Comparison of ENCODE assay signal across 22 cellular contexts in the genomic region with DNA sequence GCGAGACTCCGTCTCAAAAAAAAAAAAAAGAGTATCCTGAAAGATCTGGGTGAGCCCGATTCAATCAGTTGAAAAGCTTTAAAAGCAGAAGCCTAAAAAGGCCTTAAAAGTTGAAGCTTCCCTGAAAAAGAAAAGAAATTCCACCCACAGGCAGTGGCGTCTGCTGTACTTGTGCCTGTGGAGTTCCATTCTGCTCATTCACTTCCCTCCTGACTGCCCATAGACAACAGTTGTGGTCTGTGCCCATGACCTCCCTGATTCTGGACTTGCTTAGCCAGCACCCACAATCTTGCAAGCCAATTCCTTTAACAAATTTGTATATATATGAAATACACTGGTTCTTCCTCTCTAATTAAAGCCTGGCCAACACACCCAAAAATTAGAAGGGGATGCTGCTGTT.
DNase-seq lines count a peak whose midpoint lies in the region; ATAC-seq, FAIRE-seq and TF ChIP-seq lines count a peak whose summit lies in the region.
"Had no signal": no experiment of that assay in that cellular context is flagged by ENCODE, and none has a peak within 500 bp of the region (broad histone marks: within the 10 kb centered on the region; RNA-seq: fewer than 3 reads in every experiment).

No MANE protein-coding gene starts in this region.

- H3K4me1 Mint-ChIP-seq in T-helper 17 cell: peaks cover 2% of the 10 kb centered on the region
- H3K4me1 Mint-ChIP-seq: naive thymus-derived CD8-positive, alpha-beta T cell had no signal

- no TSS peak for BruUV-seq in HepG2 (replicated peaks; lab: Mats Ljungman, UMichigan)

- TF ChIP-seq EP300 in HepG2 (IDR thresholded peaks at IDR 0.05; ENCODE audit: low read depth in 2 of 2, low read length in 2 of 2) (no peak), HepG2 (CRISPR knock-in tag; IDR thresholded peaks at IDR 0.05; ENCODE audit: borderline replicate concordance) (no peak)

- ATAC-seq in T-helper 17 cell (no peak), HG03354 (IDR thresholded peaks at IDR 0.05; ENCODE audit: poor library complexity, severe bottlenecking, unreplicated experiment) (no peak), HepG2 (no peak)
- ATAC-seq: naive thymus-derived CD8-positive, alpha-beta T cell; psoas muscle had no signal

- no peak overlapping the region for H3K4me3 ChIP-seq in MM.1S (ENCODE audit: low read length)
- no peak overlapping the region for H3K4me3 ChIP-seq in HepG2 (replicated peaks in 1 of 3; ENCODE audit: insufficient read depth in 1 of 3, low read depth in 2 of 3, low read length in 3 of 3)
- H3K4me3 ChIP-seq in colonic mucosa: no peak overlapping the region
- H3K4me3 ChIP-seq: psoas muscle had no signal

- no peak for TF ChIP-seq POLR2A in HepG2 (IDR thresholded peaks at IDR 0.05; ENCODE audit: insufficient read depth in 1 of 2, low read depth in 2 of 2, low read length in 2 of 2)

- H3K27ac Mint-ChIP-seq in T-helper 17 cell: peak overlapping the region; percentile 32
- H3K27ac Mint-ChIP-seq: activated naive CD4-positive, alpha-beta T cell treated with anti-CD3 and anti-CD28 coated beads for 36 hours; naive thymus-derived CD8-positive, alpha-beta T cell; T-helper 1 cell treated with Interleukin-12 subunit alpha and Interleukin-12 subunit beta and Interleukin-4 antibody, amounts not matched to agents 30 μg/mL and 1 μg/mL, for 36 hours had no signal

- no peak overlapping the region for H3K9ac ChIP-seq in MM.1S (ENCODE audit: low read length)
- no peak overlapping the region for H3K9ac ChIP-seq in HepG2 (ENCODE audit: insufficient read depth, low read depth, low read length)
- no peak overlapping the region for H3K9ac ChIP-seq in colonic mucosa (ENCODE audit: low read depth in 2 of 2, low read length in 2 of 2)

- H3K4me3 Mint-ChIP-seq in T-helper 17 cell: no peak overlapping the region
- H3K4me3 Mint-ChIP-seq: activated naive CD4-positive, alpha-beta T cell treated with anti-CD3 and anti-CD28 coated beads for 36 hours; naive thymus-derived CD8-positive, alpha-beta T cell; T-helper 1 cell treated with Interleukin-12 subunit alpha and Interleukin-12 subunit beta and Interleukin-4 antibody, amounts not matched to agents 30 μg/mL and 1 μg/mL, for 36 hours had no signal

- POLR2A ChIA-PET in HepG2 (lab: Yijun Ruan, JAX): no interaction called here

- no peaks in the 10 kb centered on the region for H3K9me2 ChIP-seq in MM.1S (replicated peaks; ENCODE audit: insufficient read depth, low read length)

- H3F3A ChIP-seq in MM.1S (ENCODE audit: insufficient read depth, low read length): no peaks in the 10 kb centered on the region

- no peaks in the 10 kb centered on the region for H3K27me3 ChIP-seq in MM.1S (replicated peaks; ENCODE audit: insufficient read depth, low read length)
- H3K27me3 ChIP-seq in HepG2 (ENCODE audit: control insufficient read depth in 1 of 2, insufficient read depth in 2 of 2, low read length in 2 of 2): no peaks in the 10 kb centered on the region
- no peaks in the 10 kb centered on the region for H3K27me3 ChIP-seq in colonic mucosa
- H3K27me3 ChIP-seq: BE2C had no signal

- H4K20me1 ChIP-seq in MM.1S (ENCODE audit: insufficient read depth, low read length) (no peaks in the 10 kb centered on the region), HepG2 (ENCODE audit: insufficient read depth, low read length) (no peaks in the 10 kb centered on the region)

- H3K4me1 ChIP-seq in MM.1S (ENCODE audit: low read length) (no peaks in the 10 kb centered on the region), HepG2 (ENCODE audit: insufficient read depth, low read length) (no peaks in the 10 kb centered on the region), colonic mucosa (no peaks in the 10 kb centered on the region)
- H3K4me1 ChIP-seq: BE2C, psoas muscle had no signal

- in situ Hi-C loops in HepG2 (cut with HindIII; ENCODE audit: extremely low pct_ligation_motif_present, low pct_unique_long_range_greater_than_20kb): no loop called here

- H3K27me3 Mint-ChIP-seq in T-helper 17 cell: no peaks in the 10 kb centered on the region

- DNase-seq in EH (ENCODE audit: low read depth) (peak; percentile 87), T-helper 17 cell (no peak), fibroblast of gingiva (ENCODE audit: low read depth) (peak; percentile 33), non-pigmented ciliary epithelial cell (ENCODE audit: low read depth) (peak; percentile 86), MM.1S (no peak), HepG2 (ENCODE audit: low spot score) (no peak), colonic mucosa (no peak)
- DNase-seq: activated CD4-positive, alpha-beta T cell treated with anti-CD3 and anti-CD28 coated beads for 4 hours; activated naive CD4-positive, alpha-beta T cell treated with anti-CD3 and anti-CD28 coated beads for 36 hours; BE2C; caudate nucleus; DMS 273 treated with DMSO at 0.1 percent for 48 hours; hypothalamus; Kasumi-1; naive thymus-derived CD8-positive, alpha-beta T cell; NCI-H1436; NCI-H2227 treated with DMSO at 0.1 percent for 48 hours; psoas muscle; Right ventricle myocardium superior had no signal

- TF ChIP-seq CTCF in MM.1S (IDR thresholded peaks at IDR 0.05; ENCODE audit: low read length): no peak
- TF ChIP-seq CTCF in HepG2 (CRISPR knock-in tag; IDR thresholded peaks at IDR 0.05): no peak
- TF ChIP-seq CTCF in colonic mucosa (IDR thresholded peaks at IDR 0.05): no peak

- TF ChIP-seq RAD21 in HepG2 (CRISPR knock-in tag; IDR thresholded peaks at IDR 0.05): no peak

- H3K79me2 ChIP-seq in MM.1S (ENCODE audit: low read length): no peaks in the 10 kb centered on the region
- no peaks in the 10 kb centered on the region for H3K79me2 ChIP-seq in HepG2 (ENCODE audit: insufficient read depth, low read length)

- no peak for FAIRE-seq in HepG2 (lab: Jason Lieb, UNC)
- FAIRE-seq: GM18507 had no signal

- H3K9me3 ChIP-seq in T-helper 17 cell (ENCODE audit: control insufficient read depth, low read length, poor library complexity, severe bottlenecking) (no peaks in the 10 kb centered on the region), MM.1S (replicated peaks; ENCODE audit: insufficient read depth, low read length) (no peaks in the 10 kb centered on the region), HepG2 (ENCODE audit: low read length) (no peaks in the 10 kb centered on the region), colonic mucosa (no peaks in the 10 kb centered on the region)
- H3K9me3 ChIP-seq: BE2C, psoas muscle had no signal

- peaks cover 2% of the 10 kb centered on the region for H3K36me3 Mint-ChIP-seq in T-helper 17 cell (ENCODE audit: low read depth)
- H3K36me3 Mint-ChIP-seq: naive thymus-derived CD8-positive, alpha-beta T cell had no signal

- H3K36me3 ChIP-seq in MM.1S (replicated peaks; ENCODE audit: insufficient read depth, low read length): no peaks in the 10 kb centered on the region
- H3K36me3 ChIP-seq in HepG2 (replicated peaks in 1 of 2; ENCODE audit: control insufficient read depth in 1 of 2, insufficient read depth in 2 of 2, low read length in 2 of 2): peaks cover 3% of the 10 kb centered on the region in 2 experiments; a peak in 4 of 5 replicates
- no peaks in the 10 kb centered on the region for H3K36me3 ChIP-seq in colonic mucosa
- H3K36me3 ChIP-seq: BE2C had no signal

- no peak overlapping the region for H3K4me2 ChIP-seq in MM.1S (ENCODE audit: low read depth, low read length)
- no peak overlapping the region for H3K4me2 ChIP-seq in HepG2 (ENCODE audit: low read depth, low read length)

- CTCF ChIA-PET in HepG2 (lab: Yijun Ruan, JAX; ENCODE audit: low intra/inter-chr PET ratio, low total read pairs): no interaction called here

- H2AFZ ChIP-seq in MM.1S (ENCODE audit: low read length): no peak overlapping the region
- H2AFZ ChIP-seq in HepG2 (ENCODE audit: low read length): no peak overlapping the region

- intact Hi-C loops in HepG2 (cut with micrococcal nuclease; ENCODE audit: unreplicated experiment) (no loop called here), colonic mucosa (cut with DNase I) (no loop called here)

- WGBS in HepG2 (ENCODE audit: low lambda C conversion rate): 95% methylated on average over 4 of the region's 4 CpGs

- H3K27ac ChIP-seq in MM.1S (ENCODE audit: low read length): no peak overlapping the region
- no peak overlapping the region for H3K27ac ChIP-seq in HepG2 (ENCODE audit: extremely low read length, insufficient read depth, low read length)
- H3K27ac ChIP-seq in colonic mucosa: no peak overlapping the region
- H3K27ac ChIP-seq: psoas muscle had no signal

TF ChIP-seq in HepG2, 621 proteins besides CTCF, POLR2A, EP300 and RAD21 (continues in another document):
- TF ChIP-seq, protein P1, sequence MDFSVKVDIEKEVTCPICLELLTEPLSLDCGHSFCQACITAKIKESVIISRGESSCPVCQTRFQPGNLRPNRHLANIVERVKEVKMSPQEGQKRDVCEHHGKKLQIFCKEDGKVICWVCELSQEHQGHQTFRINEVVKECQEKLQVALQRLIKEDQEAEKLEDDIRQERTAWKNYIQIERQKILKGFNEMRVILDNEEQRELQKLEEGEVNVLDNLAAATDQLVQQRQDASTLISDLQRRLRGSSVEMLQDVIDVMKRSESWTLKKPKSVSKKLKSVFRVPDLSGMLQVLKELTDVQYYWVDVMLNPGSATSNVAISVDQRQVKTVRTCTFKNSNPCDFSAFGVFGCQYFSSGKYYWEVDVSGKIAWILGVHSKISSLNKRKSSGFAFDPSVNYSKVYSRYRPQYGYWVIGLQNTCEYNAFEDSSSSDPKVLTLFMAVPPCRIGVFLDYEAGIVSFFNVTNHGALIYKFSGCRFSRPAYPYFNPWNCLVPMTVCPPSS (IDR thresholded peaks at IDR 0.05): no peak
- no peak for TF ChIP-seq KLF11 (CRISPR knock-in tag; IDR thresholded peaks at IDR 0.05)
- TF ChIP-seq MED8 (CRISPR knock-in tag; IDR thresholded peaks at IDR 0.05; ENCODE audit: insufficient replicate concordance): no peak
- no peak for TF ChIP-seq SMYD3 (CRISPR knock-in tag; IDR thresholded peaks at IDR 0.05)
- no peak for TF ChIP-seq ZNF850 (CRISPR knock-in tag; conservative IDR thresholded peaks at IDR 0.05)
- TF ChIP-seq ZNF775 (CRISPR knock-in tag; IDR thresholded peaks at IDR 0.05; ENCODE audit: borderline replicate concordance): no peak
- no peak for TF ChIP-seq NCOA2 (CRISPR knock-in tag; IDR thresholded peaks at IDR 0.05)
- TF ChIP-seq NFYB (CRISPR knock-in tag; IDR thresholded peaks at IDR 0.05): no peak
- TF ChIP-seq, protein P2, sequence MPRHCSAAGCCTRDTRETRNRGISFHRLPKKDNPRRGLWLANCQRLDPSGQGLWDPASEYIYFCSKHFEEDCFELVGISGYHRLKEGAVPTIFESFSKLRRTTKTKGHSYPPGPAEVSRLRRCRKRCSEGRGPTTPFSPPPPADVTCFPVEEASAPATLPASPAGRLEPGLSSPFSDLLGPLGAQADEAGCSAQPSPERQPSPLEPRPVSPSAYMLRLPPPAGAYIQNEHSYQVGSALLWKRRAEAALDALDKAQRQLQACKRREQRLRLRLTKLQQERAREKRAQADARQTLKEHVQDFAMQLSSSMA (CRISPR knock-in tag; IDR thresholded peaks at IDR 0.05): no peak
- no peak for TF ChIP-seq REL (CRISPR knock-in tag; conservative IDR thresholded peaks at IDR 0.05)
- TF ChIP-seq RORA (CRISPR knock-in tag; IDR thresholded peaks at IDR 0.05): no peak

Comparison
In these comparisons a context has a peak if more than half of its experiments do, and no peak if none do; other contexts are left out.
1. DNase-seq: peak in EH (single experiment), fibroblast of gingiva (single experiment) and non-pigmented ciliary epithelial cell (single experiment); none in T-helper 17 cell (0 of 3), MM.1S (single experiment), HepG2 (single experiment) and colonic mucosa (single experiment).